Comparison of ENCODE assay signal across 19 cellular contexts in genomic region chr9:104287255-104287872, GRCh38.
"Had no signal": no experiment of that assay in that cellular context is flagged by ENCODE, and none has a peak within 500 bp of the region (broad histone marks: within the 10 kb centered on the region; RNA-seq: fewer than 3 reads in every experiment).

No MANE protein-coding gene starts in this region.

- DNase-seq: activated T-cell treated with anti-CD3 and anti-CD28 coated beads, Interleukin-2, amount 50 U/mL, for 1 hour; adrenal gland; cortex of kidney; endodermal cell; foreskin melanocyte; left ventricle myocardium inferior; midbrain; natural killer cell; retina; spleen; stimulated activated CD4-positive, alpha-beta T cell treated with anti-CD3 and anti-CD28 coated beads, Interleukin-4, amount 100 ng/mL, for 1 hour; stimulated activated naive CD4-positive, alpha-beta T cell; T-helper 9 cell; upper lobe of left lung had no signal

- H3K4me3 ChIP-seq: adrenal gland, ascending aorta, left ventricle myocardium inferior, spleen, thoracic aorta, upper lobe of left lung had no signal

- H3K27me3 Mint-ChIP-seq: activated naive CD8-positive, alpha-beta T cell; activated T-helper 17 cell treated with anti-CD3 and anti-CD28 coated beads, Interleukin-2, amount 50 U/mL, for 72 hours had no signal

- H3K27ac Mint-ChIP-seq: activated naive CD8-positive, alpha-beta T cell; activated T-helper 17 cell treated with anti-CD3 and anti-CD28 coated beads, Interleukin-2, amount 50 U/mL, for 72 hours; endodermal cell; natural killer cell had no signal

- H3K4me3 Mint-ChIP-seq: activated naive CD8-positive, alpha-beta T cell; activated T-helper 17 cell treated with anti-CD3 and anti-CD28 coated beads, Interleukin-2, amount 50 U/mL, for 72 hours; endodermal cell; natural killer cell had no signal

- H3K27ac ChIP-seq: adrenal gland, ascending aorta, epithelial cell of prostate, left ventricle myocardium inferior, spleen, thoracic aorta, upper lobe of left lung had no signal

- H3K4me1 ChIP-seq: adrenal gland, ascending aorta, left ventricle myocardium inferior, spleen, upper lobe of left lung had no signal

- H3K9me3 ChIP-seq: adrenal gland, ascending aorta, left ventricle myocardium inferior, spleen, thoracic aorta, upper lobe of left lung had no signal

- H3K27me3 ChIP-seq: adrenal gland, ascending aorta, spleen, upper lobe of left lung had no signal

- H3K9me3 Mint-ChIP-seq: activated T-helper 17 cell treated with anti-CD3 and anti-CD28 coated beads, Interleukin-2, amount 50 U/mL, for 72 hours; endodermal cell had no signal

- H3K4me1 Mint-ChIP-seq: activated T-helper 17 cell treated with anti-CD3 and anti-CD28 coated beads, Interleukin-2, amount 50 U/mL, for 72 hours; endodermal cell; natural killer cell had no signal

- H3K36me3 ChIP-seq: adrenal gland, ascending aorta, left ventricle myocardium inferior, spleen, thoracic aorta, upper lobe of left lung had no signal

- H3K36me3 Mint-ChIP-seq: activated naive CD8-positive, alpha-beta T cell; natural killer cell had no signal

- ATAC-seq: activated T-helper 17 cell treated with anti-CD3 and anti-CD28 coated beads, Interleukin-2, amount 50 U/mL, for 72 hours; natural killer cell had no signal
